Comparison of ENCODE assay signal across 10 cellular contexts in the genomic region with DNA sequence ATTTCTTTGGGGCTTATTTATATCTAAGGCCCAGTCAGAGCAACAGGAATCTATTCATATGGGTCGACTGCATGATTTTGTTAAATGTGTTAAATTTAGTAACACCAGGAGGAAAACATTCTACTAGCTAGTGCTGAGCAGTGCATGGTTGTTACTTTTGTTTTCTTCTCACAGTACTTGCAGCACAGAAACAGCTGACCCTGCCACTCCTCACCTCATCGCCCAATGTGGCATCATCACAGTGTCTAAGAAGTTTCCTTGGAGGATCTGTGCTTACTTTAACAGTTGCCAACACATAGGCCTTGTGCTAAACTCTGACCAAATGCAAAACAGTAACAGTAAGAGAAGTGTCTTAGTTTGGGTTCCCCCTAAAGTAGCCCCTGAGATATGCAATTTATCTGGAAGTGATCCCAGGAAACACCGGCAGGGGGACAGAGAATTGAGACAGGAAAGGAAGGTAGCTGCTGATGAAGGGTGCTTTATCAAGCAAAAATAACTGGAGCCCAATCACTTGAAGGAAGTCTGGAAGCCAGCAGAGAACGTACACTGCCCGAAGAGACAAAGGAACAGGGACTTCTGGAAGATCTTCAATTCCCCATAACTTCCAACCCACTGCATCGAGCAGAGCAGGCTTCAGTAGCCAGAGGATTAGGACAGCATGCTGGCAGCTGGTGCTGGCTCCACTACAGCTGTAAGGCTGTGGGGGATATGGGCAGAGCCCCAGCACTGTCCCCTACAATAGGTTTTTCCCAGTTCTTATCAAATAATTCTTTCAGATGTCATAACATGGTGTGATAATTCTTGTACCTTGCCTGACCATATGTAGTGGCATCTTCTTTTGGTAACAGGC. TPM values are rescaled to one million over a fixed set of nuclear protein-coding genes. Genes with fewer than 3 reads are reported as not detected.
A peak's percentile ranks its signal among the peaks of the same experiment; 100 is the strongest.
DNase-seq lines count a peak whose midpoint lies in the region; ATAC-seq and TF ChIP-seq lines count a peak whose summit lies in the region.
"Had no signal": no experiment of that assay in that cellular context is flagged by ENCODE, and none has a peak within 500 bp of the region (broad histone marks: within the 10 kb centered on the region; RNA-seq: fewer than 3 reads in every experiment).

No MANE protein-coding gene starts in this region.

- H3K9me3 Mint-ChIP-seq in CD8-positive, alpha-beta memory T cell: peaks cover 0 to 2% (median 0%) of the 10 kb centered on the region in 5 donors

- no peaks in the 10 kb centered on the region for H3K9me2 ChIP-seq in PC-3 (replicated peaks; ENCODE audit: low read length)

- no peaks in the 10 kb centered on the region for H3K4me1 Mint-ChIP-seq in CD8-positive, alpha-beta memory T cell
- H3K4me1 Mint-ChIP-seq: activated naive CD4-positive, alpha-beta T cell treated with anti-CD3 and anti-CD28 coated beads, Interleukin-2, amount 50 U/mL, for 24 hours had no signal

- ATAC-seq in PC-3 (no peak), HG03457 (IDR thresholded peaks at IDR 0.05; ENCODE audit: unreplicated experiment) (no peak)

- POLR2A ChIA-PET in BJ (lab: Charles Lee): no interaction called here
- POLR2A ChIA-PET in PC-3 (lab: Charles Lee; ENCODE audit: unreplicated experiment): no interaction called here
- POLR2A ChIA-PET in CD8-positive, alpha-beta memory T cell (lab: Charles Lee): no interaction called here

- no peak overlapping the region for H3K27ac Mint-ChIP-seq in CD8-positive, alpha-beta memory T cell
- H3K27ac Mint-ChIP-seq: activated naive CD4-positive, alpha-beta T cell treated with anti-CD3 and anti-CD28 coated beads, Interleukin-2, amount 50 U/mL, for 24 hours had no signal

- peaks cover 1 to 4% of the 10 kb centered on the region in 2 donors for H3K27me3 Mint-ChIP-seq in CD8-positive, alpha-beta memory T cell

- peaks cover 0 to 5% (median 1%) of the 10 kb centered on the region in 3 donors for H3K36me3 Mint-ChIP-seq in CD8-positive, alpha-beta memory T cell

- no peaks in the 10 kb centered on the region for H3F3A ChIP-seq in PC-3 (ENCODE audit: low read length, unreplicated experiment)

- H3K9ac ChIP-seq in PC-3 (ENCODE audit: low read length): no peak overlapping the region

- H3K27ac ChIP-seq in PC-3 (ENCODE audit: low read length) (no peak overlapping the region), esophagus squamous epithelium (peak overlapping the region in 1 of 4 donors; percentile 25)
- H3K27ac ChIP-seq in CD8-positive, alpha-beta memory T cell (ENCODE audit: low read depth, low read length): no peak overlapping the region

- H3K4me3 ChIP-seq in BJ (ENCODE audit: low read depth, low read length) (no peak overlapping the region), PC-3 (ENCODE audit: low read length) (no peak overlapping the region), esophagus squamous epithelium (no peak overlapping the region)
- no peak overlapping the region for H3K4me3 ChIP-seq in CD8-positive, alpha-beta memory T cell (ENCODE audit: low read length)

- no peaks in the 10 kb centered on the region for H3K79me2 ChIP-seq in PC-3 (ENCODE audit: low read length)

- H3K9me3 ChIP-seq in PC-3 (ENCODE audit: low read length) (no peaks in the 10 kb centered on the region), esophagus squamous epithelium (no peaks in the 10 kb centered on the region)
- H3K9me3 ChIP-seq in CD8-positive, alpha-beta memory T cell (ENCODE audit: low read length): no peaks in the 10 kb centered on the region

- H3K27me3 ChIP-seq in BJ (ENCODE audit: control insufficient read depth, insufficient read depth, low read length) (no peaks in the 10 kb centered on the region), PC-3 (ENCODE audit: low read length) (no peaks in the 10 kb centered on the region), esophagus squamous epithelium (no peaks in the 10 kb centered on the region)
- H3K27me3 ChIP-seq in CD8-positive, alpha-beta memory T cell (ENCODE audit: insufficient read depth, low read length, poor library complexity, severe bottlenecking): no peaks in the 10 kb centered on the region

- no peak overlapping the region for H3K4me2 ChIP-seq in PC-3 (ENCODE audit: low read length)

- intact Hi-C loops in PC-3 (cut with micrococcal nuclease) (no loop called here), esophagus squamous epithelium (cut with DNase I) (no loop called here)

- no peak for DNase-seq in BJ (ENCODE audit: low read depth)
- DNase-seq in PC-3: no peak
- DNase-seq in esophagus squamous epithelium (lab: John Stamatoyannopoulos, UW): no peak
- DNase-seq in myocyte (ENCODE audit: low read depth): peak; percentile 81
- DNase-seq in NCI-H345 treated with DMSO at 0.1 percent for 48 hours (lab: John Stamatoyannopoulos, UW; ENCODE audit: unreplicated experiment): no peak
- DNase-seq in cerebellar cortex (ENCODE audit: low spot score): no peak
- no peak for DNase-seq in CD8-positive, alpha-beta memory T cell
- DNase-seq: islet precursor cell had no signal

- no peak overlapping the region for H3K4me3 Mint-ChIP-seq in CD8-positive, alpha-beta memory T cell
- H3K4me3 Mint-ChIP-seq: activated naive CD4-positive, alpha-beta T cell treated with anti-CD3 and anti-CD28 coated beads, Interleukin-2, amount 50 U/mL, for 24 hours had no signal

- H3K36me3 ChIP-seq in BJ (ENCODE audit: control insufficient read depth, insufficient read depth, low read length) (no peaks in the 10 kb centered on the region), PC-3 (ENCODE audit: low read depth, low read length) (no peaks in the 10 kb centered on the region), esophagus squamous epithelium (no peaks in the 10 kb centered on the region)
- H3K36me3 ChIP-seq in CD8-positive, alpha-beta memory T cell (ENCODE audit: insufficient read depth, low read length): no peaks in the 10 kb centered on the region

- BruUV-seq in PC-3 (replicated peaks; lab: Mats Ljungman, UMichigan): no TSS peak

- 55 to 62% methylated on average over 6 of the region's 6 CpGs for WGBS in esophagus squamous epithelium, 2 donors

- H2AFZ ChIP-seq in PC-3 (ENCODE audit: low read length): no peak overlapping the region

- CTCF ChIA-PET in BJ (lab: Yijun Ruan, JAX) (interaction anchor here (0.6 to 3.0 kb wide), 18 partner anchors 9 to 195 kb away, joined by 3 to 26 read pairs (median 4); no protein-coding TSS in a partner anchor), PC-3 (lab: Charles Lee) (no interaction called here)
- CTCF ChIA-PET in CD8-positive, alpha-beta memory T cell (lab: Charles Lee): interaction anchor here (1.1 kb wide), 1 partner anchor 100 kb away, joined by 3 read pairs; no protein-coding TSS in a partner anchor

- H4K20me1 ChIP-seq in PC-3 (ENCODE audit: low read length): no peaks in the 10 kb centered on the region

- peaks cover 6% of the 10 kb centered on the region; the same call in 1 of the 2 replicates for H3K4me1 ChIP-seq in PC-3 (ENCODE audit: insufficient read depth, low read length)
- H3K4me1 ChIP-seq in esophagus squamous epithelium: peaks cover 0 to 6% (median 5%) of the 10 kb centered on the region in 3 donors
- no peaks in the 10 kb centered on the region for H3K4me1 ChIP-seq in CD8-positive, alpha-beta memory T cell (ENCODE audit: insufficient read depth, low read length)

- TF ChIP-seq CTCF in BJ (IDR thresholded peaks at IDR 0.05; ENCODE audit: insufficient read depth, low read depth, low read length) (peak; percentile 57), PC-3 (conservative IDR thresholded peaks at IDR 0.05; ENCODE audit: low read depth, low read length) (0 out of 2 replicates have a peak, but pooled peaks have one; percentile 17), esophagus squamous epithelium (IDR thresholded peaks at IDR 0.05) (peak in 4 of 6 experiments; percentile 11 to 32 (median 16))

- no peak for TF ChIP-seq POLR2A in esophagus squamous epithelium (IDR thresholded peaks at IDR 0.05)

RNA-seq across cellular contexts. Expression of a gene that starts 36.0 kb away (rescaled TPM):
- polyA plus RNA-seq in BJ (2011; rRNA removed): 1.6 and 2.7 TPM in 2 replicates
- 5.9 and 9.3 TPM in 2 replicates for polyA minus RNA-seq in BJ (2011; rRNA and poly(A)+ RNA removed)
- total RNA-seq in PC-3 (2014; rRNA removed): 4.8 and 10.0 TPM in 2 replicates
- total RNA-seq in esophagus squamous epithelium: 10 to 100 TPM in 1 of 4 donors, 1 to 10 TPM in 3; 2.2 to 11.4 (median 7.9) TPM
- 2.0 and 2.1 TPM in 2 replicates for total RNA-seq in myocyte
- 4.9 TPM for polyA plus RNA-seq in myocyte (2012)
- total RNA-seq in CD8-positive, alpha-beta memory T cell: 10 to 100 TPM; 12.3 to 12.7 TPM
- polyA plus RNA-seq in CD8-positive, alpha-beta memory T cell: 10.4 TPM
